Comparison of ENCODE assay signal across 22 cellular contexts in genomic region chr15:80476036-80476435, GRCh38.
DNase-seq lines count a peak whose midpoint lies in the region; ATAC-seq and TF ChIP-seq lines count a peak whose summit lies in the region.
"Had no signal": no experiment of that assay in that cellular context is flagged by ENCODE, and none has a peak within 500 bp of the region (broad histone marks: within the 10 kb centered on the region; RNA-seq: fewer than 3 reads in every experiment).

No MANE protein-coding gene starts in this region.

- no peak overlapping the region for H3K4me2 ChIP-seq in osteoblast (ENCODE audit: insufficient read depth, low read length)

- H3K4me3 ChIP-seq in RWPE2 (ENCODE audit: severe bottlenecking) (no peak overlapping the region), choroid plexus epithelial cell (ENCODE audit: low read depth, low read length) (no peak overlapping the region), osteoblast (ENCODE audit: insufficient read depth, low read length) (no peak overlapping the region)
- H3K4me3 ChIP-seq: GM12878, SJCRH30 had no signal

- DNase-seq in ELR (ENCODE audit: low read depth) = peak; percentile 43
- peak; percentile 36 for DNase-seq in RWPE2 (ENCODE audit: low spot score)
- peak; percentile 58 for DNase-seq in choroid plexus epithelial cell (ENCODE audit: low read depth)
- no peak for DNase-seq in osteoblast (ENCODE audit: insufficient read length, low spot score, missing footprints)
- DNase-seq in GM10266 (ENCODE audit: extremely low spot score) = no peak
- DNase-seq in NCI-H524 treated with DMSO at 0.1 percent for 48 hours (lab: John Stamatoyannopoulos, UW) = no peak
- DNase-seq: Calu3, DND-41, NCI-H1092 treated with DMSO at 0.1 percent for 48 hours, NCI-H1436, NCI-H187, NCI-H2081 treated with DMSO at 0.1 percent for 48 hours, NCI-H2171, NCI-H226, NCI-H510A, NCI-H774, SJCRH30, T-cell had no signal

- no peak for ATAC-seq in RWPE2 (ENCODE audit: low read depth)
- ATAC-seq in SK-N-SH treated with all-trans-retinoic acid at 6 μM for 48 hours = no peak
- ATAC-seq: GM12878, HCT116, Right ventricle myocardium inferior, T-cell had no signal

- peaks cover 4% of the 10 kb centered on the region for H3K4me1 ChIP-seq in RWPE2 (ENCODE audit: insufficient read depth, poor library complexity, severe bottlenecking)
- H3K4me1 ChIP-seq in osteoblast (ENCODE audit: insufficient read depth, low read length) = peaks cover 41% of the 10 kb centered on the region

- no peaks in the 10 kb centered on the region for H3K36me3 ChIP-seq in RWPE2 (ENCODE audit: low read depth)
- no peaks in the 10 kb centered on the region for H3K36me3 ChIP-seq in osteoblast (ENCODE audit: insufficient read depth, low read length)
- H3K36me3 ChIP-seq: SJCRH30 had no signal

- no peaks in the 10 kb centered on the region for H4K20me1 ChIP-seq in osteoblast (ENCODE audit: insufficient read depth, low read length)

- no peaks in the 10 kb centered on the region for H3K79me2 ChIP-seq in osteoblast (ENCODE audit: insufficient read depth, low read length)

- H3K27me3 ChIP-seq in RWPE2 (ENCODE audit: insufficient read depth, poor library complexity, severe bottlenecking) (no peaks in the 10 kb centered on the region), osteoblast (ENCODE audit: insufficient read depth, low read length) (no peaks in the 10 kb centered on the region)
- H3K27me3 ChIP-seq: SJCRH30 had no signal

- H2AFZ ChIP-seq in osteoblast (ENCODE audit: low read length) = no peak overlapping the region

- H3K9me3 ChIP-seq in RWPE2 (ENCODE audit: severe bottlenecking) (no peaks in the 10 kb centered on the region), osteoblast (ENCODE audit: low read depth, low read length) (no peaks in the 10 kb centered on the region)
- H3K9me3 ChIP-seq: SJCRH30 had no signal

- no peak overlapping the region for H3K27ac ChIP-seq in RWPE2 (ENCODE audit: poor library complexity, severe bottlenecking)
- peak overlapping the region; percentile 75 for H3K27ac ChIP-seq in osteoblast (ENCODE audit: low read depth, low read length)

- no peak for TF ChIP-seq CTCF in RWPE2 (IDR thresholded peaks at IDR 0.05; ENCODE audit: poor library complexity, severe bottlenecking)
- no peak for TF ChIP-seq CTCF in choroid plexus epithelial cell (conservative IDR thresholded peaks at IDR 0.05; ENCODE audit: low read depth, low read length)
- TF ChIP-seq CTCF in osteoblast (IDR thresholded peaks at IDR 0.05; ENCODE audit: extremely low read depth, low read depth, low read length) = no peak
- TF ChIP-seq CTCF in GM10266 (IDR thresholded peaks at IDR 0.05; ENCODE audit: control insufficient read depth, insufficient read depth, low read depth, missing control alignments) = no peak

TF ChIP-seq in SK-N-SH treated with all-trans-retinoic acid at 6 μM for 48 hours, 23 proteins besides CTCF, POLR2A, EP300 and RAD21:
- TF ChIP-seq ARNTL (CRISPR knock-in tag; IDR thresholded peaks at IDR 0.05; ENCODE audit: borderline replicate concordance, low read depth) (no peak), PPARA (CRISPR knock-in tag; IDR thresholded peaks at IDR 0.05; ENCODE audit: borderline replicate concordance) (no peak), RARB (CRISPR knock-in tag; IDR thresholded peaks at IDR 0.05) (no peak), CREB5 (CRISPR knock-in tag; IDR thresholded peaks at IDR 0.05; ENCODE audit: low read depth) (no peak), OSR1 (CRISPR knock-in tag; IDR thresholded peaks at IDR 0.05) (no peak), ZNF8 (CRISPR knock-in tag; IDR thresholded peaks at IDR 0.05) (no peak), TSHZ2 (CRISPR knock-in tag; IDR thresholded peaks at IDR 0.05) (no peak), ESRRG (CRISPR knock-in tag; IDR thresholded peaks at IDR 0.05) (no peak), CSRNP3 (CRISPR knock-in tag; IDR thresholded peaks at IDR 0.05) (no peak), TOX (CRISPR knock-in tag; IDR thresholded peaks at IDR 0.05; ENCODE audit: borderline replicate concordance) (no peak), ZC3H10 (CRISPR knock-in tag; IDR thresholded peaks at IDR 0.05) (no peak), TCF4 (CRISPR knock-in tag; IDR thresholded peaks at IDR 0.05; ENCODE audit: borderline replicate concordance) (no peak), GLIS3 (CRISPR knock-in tag; IDR thresholded peaks at IDR 0.05) (no peak), SNAI2 (CRISPR knock-in tag; IDR thresholded peaks at IDR 0.05) (no peak), CSDC2 (CRISPR knock-in tag; IDR thresholded peaks at IDR 0.05) (no peak)

Comparison
In these comparisons a context has a peak if more than half of its experiments do, and no peak if none do; other contexts are left out.
1. DNase-seq: peak in ELR (single experiment), RWPE2 (single experiment) and choroid plexus epithelial cell (single experiment); none in osteoblast (single experiment), GM10266 (single experiment) and NCI-H524 treated with DMSO at 0.1 percent for 48 hours (single experiment).